ENCODE assay signal across 8 cellular contexts in genomic region chr11:68312117-68312779, GRCh38. TPM values are rescaled to one million over a fixed set of nuclear protein-coding genes. Genes with fewer than 3 reads are reported as not detected.
DNase-seq lines count a peak whose midpoint lies in the region; ATAC-seq and TF ChIP-seq lines count a peak whose summit lies in the region.

LRP5 (plus strand) TSS chr11:68312591; CDS start chr11:68312715, 124 bp downstream.

- intact Hi-C loops in activated naive CD4-positive, alpha-beta T cell treated with anti-CD3 and anti-CD28 coated beads for 36 hours (cut with micrococcal nuclease) = loop anchor here (2.0 kb wide), 1 partner anchor 73 kb away; no protein-coding TSS in a partner anchor

- no peak within 1 kb of the TSS for H3K27ac Mint-ChIP-seq in activated naive CD4-positive, alpha-beta T cell treated with anti-CD3 and anti-CD28 coated beads for 36 hours
- H3K27ac Mint-ChIP-seq in stimulated activated naive CD8-positive, alpha-beta T cell treated with anti-CD3 and anti-CD28 coated beads, Interleukin-15, amount 100 ng/mL, for 72 hours = peak within 1 kb of the TSS; percentile 37 to 94

- H3K4me1 Mint-ChIP-seq in activated naive CD4-positive, alpha-beta T cell treated with anti-CD3 and anti-CD28 coated beads for 36 hours (ENCODE audit: low read depth) = peaks cover 21% of the 10 kb centered on the region
- H3K4me1 Mint-ChIP-seq in stimulated activated naive CD8-positive, alpha-beta T cell treated with anti-CD3 and anti-CD28 coated beads, Interleukin-15, amount 100 ng/mL, for 72 hours = peaks cover 29% of the 10 kb centered on the region

- no peak for DNase-seq in activated naive CD4-positive, alpha-beta T cell treated with anti-CD3 and anti-CD28 coated beads for 36 hours
- no peak for DNase-seq in activated naive CD4-positive, alpha-beta T cell treated with Interleukin-2 at 50 U/mL for 16 hours
- DNase-seq in NB4 (ENCODE audit: low read depth) (peak; percentile 64), cardiac fibroblast (ENCODE audit: low read depth in 2 of 2) (peak in 1 of 2 donors; percentile 34), left kidney (ENCODE audit: low read depth, low spot score) (peak; percentile 77), DMS153 (lab: John Stamatoyannopoulos, UW) (no peak), medulla oblongata (ENCODE audit: extremely low spot score) (no peak)
- DNase-seq in stimulated activated naive CD8-positive, alpha-beta T cell treated with anti-CD3 and anti-CD28 coated beads, Interleukin-15, amount 100 ng/mL, for 72 hours = no peak

- CTCF ChIA-PET in activated naive CD4-positive, alpha-beta T cell treated with anti-CD3 and anti-CD28 coated beads for 36 hours (lab: Charles Lee) = interaction anchor here (0.6 kb wide), 1 partner anchor 236 kb away, joined by 3 read pairs; no protein-coding TSS in a partner anchor

- H3K36me3 Mint-ChIP-seq in activated naive CD4-positive, alpha-beta T cell treated with anti-CD3 and anti-CD28 coated beads for 36 hours (ENCODE audit: low read depth) = peaks cover 4% of the 10 kb centered on the region

- no peaks in the 10 kb centered on the region for H3K27me3 Mint-ChIP-seq in activated naive CD4-positive, alpha-beta T cell treated with anti-CD3 and anti-CD28 coated beads for 36 hours (ENCODE audit: low read depth)
- H3K27me3 Mint-ChIP-seq in stimulated activated naive CD8-positive, alpha-beta T cell treated with anti-CD3 and anti-CD28 coated beads, Interleukin-15, amount 100 ng/mL, for 72 hours = peaks cover 29% of the 10 kb centered on the region

- peak within 1 kb of the TSS; percentile 91 for H3K4me3 Mint-ChIP-seq in activated naive CD4-positive, alpha-beta T cell treated with anti-CD3 and anti-CD28 coated beads for 36 hours
- peak within 1 kb of the TSS; percentile 90 to 92 for H3K4me3 Mint-ChIP-seq in stimulated activated naive CD8-positive, alpha-beta T cell treated with anti-CD3 and anti-CD28 coated beads, Interleukin-15, amount 100 ng/mL, for 72 hours

- H3K9me3 Mint-ChIP-seq in activated naive CD4-positive, alpha-beta T cell treated with anti-CD3 and anti-CD28 coated beads for 36 hours = no peaks in the 10 kb centered on the region
- no peaks in the 10 kb centered on the region for H3K9me3 Mint-ChIP-seq in stimulated activated naive CD8-positive, alpha-beta T cell treated with anti-CD3 and anti-CD28 coated beads, Interleukin-15, amount 100 ng/mL, for 72 hours

- no peak for TF ChIP-seq CTCF in NB4 (IDR thresholded peaks at IDR 0.05; ENCODE audit: low read depth, low read length)
- TF ChIP-seq CTCF in cardiac fibroblast (IDR thresholded peaks at IDR 0.05; ENCODE audit: low read depth, low read length) = no peak

- H3K4me3 ChIP-seq in NB4 (ENCODE audit: low read depth, low read length) (peak within 1 kb of the TSS; percentile 76), cardiac fibroblast (replicated peaks in 1 of 2; ENCODE audit: low read depth in 2 of 2, low read length in 2 of 2) (peak within 1 kb of the TSS; percentile 59 to 62)

- peak; percentile 69 for ATAC-seq in stimulated activated naive CD8-positive, alpha-beta T cell treated with anti-CD3 and anti-CD28 coated beads, Interleukin-15, amount 100 ng/mL, for 72 hours

- peak; percentile 45 for TF ChIP-seq POLR2A in NB4 (IDR thresholded peaks at IDR 0.05; ENCODE audit: extremely low read depth, insufficient read length)

RNA-seq across cellular contexts. Expression of gene LRP5, which starts in this region (rescaled TPM):
- 10 to 100 TPM; 14.3 to 17.1 TPM for total RNA-seq in activated naive CD4-positive, alpha-beta T cell treated with anti-CD3 and anti-CD28 coated beads for 36 hours

Comparison
In these comparisons a context has a peak if more than half of its experiments do, and no peak if none do; other contexts are left out.
1. DNase-seq: peak in NB4 (single experiment) and left kidney (single experiment); none in activated naive CD4-positive, alpha-beta T cell treated with anti-CD3 and anti-CD28 coated beads for 36 hours (single experiment), activated naive CD4-positive, alpha-beta T cell treated with Interleukin-2 at 50 U/mL for 16 hours (single experiment), stimulated activated naive CD8-positive, alpha-beta T cell treated with anti-CD3 and anti-CD28 coated beads, Interleukin-15, amount 100 ng/mL, for 72 hours (0 of 2), DMS153 (single experiment) and medulla oblongata (single experiment).